In the genomic region with DNA sequence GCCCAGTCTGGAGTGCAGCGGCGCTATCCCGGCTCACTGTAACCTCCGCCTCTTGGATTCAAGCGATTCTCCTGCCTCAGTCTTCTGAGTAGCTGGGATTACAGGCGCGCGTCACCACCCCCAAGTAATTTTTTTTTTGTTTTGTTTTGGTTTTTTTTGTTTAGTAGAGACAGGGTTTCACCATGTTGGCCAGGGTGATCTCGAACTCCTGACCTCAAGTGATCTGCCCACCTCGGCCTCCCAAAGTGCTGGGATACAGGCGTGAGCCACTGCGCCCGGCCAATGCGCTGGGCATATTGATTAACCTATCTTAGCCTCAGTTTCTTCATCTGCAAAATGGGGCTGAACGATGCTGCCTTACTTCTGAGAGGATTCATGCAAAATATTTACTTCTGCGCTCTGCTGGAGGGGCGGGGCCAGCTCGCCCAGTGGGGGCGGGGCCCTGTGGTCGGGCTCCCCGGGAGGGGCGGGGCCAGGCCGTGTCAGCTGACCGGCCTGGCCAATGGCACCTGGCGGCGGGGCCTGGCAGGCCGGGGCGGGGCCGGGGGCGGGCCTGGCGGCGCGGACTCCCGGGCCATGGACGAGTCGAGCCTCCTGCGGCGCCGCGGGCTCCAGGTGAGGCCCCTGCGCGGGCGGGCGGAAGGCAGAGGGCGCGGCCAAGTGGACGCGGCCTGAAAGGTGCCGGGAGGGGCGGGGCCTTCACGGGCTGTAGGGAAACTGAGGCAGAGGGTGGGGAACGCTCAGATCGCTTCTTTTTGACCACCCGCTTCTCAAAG, we compare ENCODE assay signal across 8 cellular contexts. TPM values are rescaled to one million over a fixed set of nuclear protein-coding genes. Genes with fewer than 3 reads are reported as not detected.
DNase-seq lines count a peak whose midpoint lies in the region; ATAC-seq, FAIRE-seq and TF ChIP-seq lines count a peak whose summit lies in the region.

A gene (plus strand): TSS at position 562 of the 776 bp plus-strand sequence. CDS start 15 bp downstream, at position 577.

- no peak for FAIRE-seq in bronchial epithelial cell (lab: Jason Lieb, UNC)

- H3K4me3 Mint-ChIP-seq in activated B cell treated with CpG ODN at 0.5 μM for 24 hours = peak within 1 kb of the TSS; percentile 95

- H3K9me3 Mint-ChIP-seq in activated B cell treated with CpG ODN at 0.5 μM for 24 hours = no peaks in the 10 kb centered on the region

- intact Hi-C loops in activated B cell treated with CpG ODN at 0.5 μM for 24 hours (cut with micrococcal nuclease) = loop anchor here (5.0 to 10.0 kb wide), 5 partner anchors 75 to 573 kb away; a partner anchor contains a TSS

- H3K27me3 ChIP-seq in bronchial epithelial cell (ENCODE audit: control insufficient read depth, insufficient read depth, low read length) = peaks cover 4% of the 10 kb centered on the region

- peak; percentile 72 for ATAC-seq in activated B cell treated with CpG ODN at 0.5 μM for 24 hours (ENCODE audit: low read depth)

- peak within 1 kb of the TSS; percentile 96 for H3K27ac Mint-ChIP-seq in activated B cell treated with CpG ODN at 0.5 μM for 24 hours

- peaks cover 24% of the 10 kb centered on the region for H3K36me3 Mint-ChIP-seq in activated B cell treated with CpG ODN at 0.5 μM for 24 hours (ENCODE audit: low read depth)

- peak within 1 kb of the TSS; percentile 36 for H3K4me3 ChIP-seq in bronchial epithelial cell (ENCODE audit: low read depth, low read length)

- H3K27me3 Mint-ChIP-seq in activated B cell treated with CpG ODN at 0.5 μM for 24 hours = no peaks in the 10 kb centered on the region

- POLR2A ChIA-PET in HEK293T (lab: Yijun Ruan, JAX) (no interaction called here), activated B cell treated with CpG ODN at 0.5 μM for 24 hours (lab: Charles Lee) (interaction anchor here (0.5 to 3.8 kb wide), 26 partner anchors 9 to 346 kb away, joined by 3 to 94 read pairs (median 6); a partner anchor contains a TSS)

- no peaks in the 10 kb centered on the region for H3K36me3 ChIP-seq in bronchial epithelial cell (ENCODE audit: control insufficient read depth, insufficient read depth, low read length)

- H3K4me1 Mint-ChIP-seq in activated B cell treated with CpG ODN at 0.5 μM for 24 hours = peaks cover 43% of the 10 kb centered on the region

- TF ChIP-seq CTCF in activated B cell treated with CpG ODN at 0.5 μM for 24 hours (IDR thresholded peaks at IDR 0.05) (no peak), bronchial epithelial cell (IDR thresholded peaks at IDR 0.05; ENCODE audit: insufficient read depth, low read length, severe bottlenecking) (no peak)

- CTCF ChIA-PET in HEK293T (lab: Yijun Ruan, JAX) = no interaction called here
- CTCF ChIA-PET in activated B cell treated with CpG ODN at 0.5 μM for 24 hours (lab: Charles Lee) = interaction anchor here (0.5 to 2.5 kb wide), 5 partner anchors 8 to 154 kb away, joined by 3 to 9 read pairs (median 3); no protein-coding TSS in a partner anchor

- DNase-seq in GDM1 (lab: John Stamatoyannopoulos, UW) (peak; percentile 86), HEK293T (ENCODE audit: extremely low spot score) (peak; percentile 99), NCI-H2029 treated with DMSO at 0.1 percent for 48 hours (lab: John Stamatoyannopoulos, UW) (peak; percentile 51), activated B cell treated with CpG ODN at 0.5 μM for 24 hours (peak; percentile 95), bronchial epithelial cell (ENCODE audit: low read depth) (peak; percentile 53), iris pigment epithelial cell (ENCODE audit: low read depth) (peak; percentile 81), COR-L47 (lab: John Stamatoyannopoulos, UW) (no peak)
- peak; percentile 86 to 91 (median 89) for DNase-seq in stimulated activated CD4-positive, alpha-beta T cell treated with anti-CD3 and anti-CD28 coated beads, Interleukin-12 subunit alpha, Interleukin-12 subunit beta, amount 100 ng/mL, for 48 hours (ENCODE audit: low read depth in 2 of 3, low spot score in 1 of 3)

TF ChIP-seq in HEK293T, 16 proteins besides CTCF, POLR2A, EP300 and RAD21:
- TF ChIP-seq, protein P1, sequence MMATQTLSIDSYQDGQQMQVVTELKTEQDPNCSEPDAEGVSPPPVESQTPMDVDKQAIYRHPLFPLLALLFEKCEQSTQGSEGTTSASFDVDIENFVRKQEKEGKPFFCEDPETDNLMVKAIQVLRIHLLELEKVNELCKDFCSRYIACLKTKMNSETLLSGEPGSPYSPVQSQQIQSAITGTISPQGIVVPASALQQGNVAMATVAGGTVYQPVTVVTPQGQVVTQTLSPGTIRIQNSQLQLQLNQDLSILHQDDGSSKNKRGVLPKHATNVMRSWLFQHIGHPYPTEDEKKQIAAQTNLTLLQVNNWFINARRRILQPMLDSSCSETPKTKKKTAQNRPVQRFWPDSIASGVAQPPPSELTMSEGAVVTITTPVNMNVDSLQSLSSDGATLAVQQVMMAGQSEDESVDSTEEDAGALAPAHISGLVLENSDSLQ (IDR thresholded peaks at IDR 0.05) = no peak
- TF ChIP-seq SUZ12 (IDR thresholded peaks at IDR 0.05) = no peak
- no peak for TF ChIP-seq NFRKB (IDR thresholded peaks at IDR 0.05)
- TF ChIP-seq FOXM1 (IDR thresholded peaks at IDR 0.05; ENCODE audit: borderline replicate concordance) = no peak
- no peak for TF ChIP-seq L3MBTL2 (conservative IDR thresholded peaks at IDR 0.05)
- TF ChIP-seq BHLHE40 (IDR thresholded peaks at IDR 0.05; ENCODE audit: borderline replicate concordance) = no peak
- TF ChIP-seq SP1 (IDR thresholded peaks at IDR 0.05) = no peak
- TF ChIP-seq FOXA1 (IDR thresholded peaks at IDR 0.05) = no peak
- TF ChIP-seq ELF4 (IDR thresholded peaks at IDR 0.05) = no peak
- TF ChIP-seq TARDBP (IDR thresholded peaks at IDR 0.05) = no peak
- TF ChIP-seq ARNT (IDR thresholded peaks at IDR 0.05) = no peak
- TF ChIP-seq HDGF (IDR thresholded peaks at IDR 0.05; ENCODE audit: borderline replicate concordance) = no peak
- TF ChIP-seq FOXK2 (IDR thresholded peaks at IDR 0.05) = no peak
- TF ChIP-seq LEF1 (IDR thresholded peaks at IDR 0.05; ENCODE audit: borderline replicate concordance) = no peak
- no peak for TF ChIP-seq ZNF384 (IDR thresholded peaks at IDR 0.05)
- no peak for TF ChIP-seq CTBP1 (IDR thresholded peaks at IDR 0.05; ENCODE audit: borderline replicate concordance)

RNA-seq across cellular contexts. Expression of the gene that starts here (rescaled TPM):
- total RNA-seq in activated B cell treated with CpG ODN at 0.5 μM for 24 hours (44.3 and 48.6 TPM in 2 replicates), bronchial epithelial cell (0.79 and 2.2 TPM in 2 replicates)

Comparison
In these comparisons a context has a peak if more than half of its experiments do, and no peak if none do; other contexts are left out.
1. RNA of the gene that starts here (total RNA-seq): 44.3 to 48.6 TPM in activated B cell treated with CpG ODN at 0.5 μM for 24 hours; 0.79 to 2.2 TPM in bronchial epithelial cell; every median in the first group is over 10 times any median in the second.